In the genomic region with DNA sequence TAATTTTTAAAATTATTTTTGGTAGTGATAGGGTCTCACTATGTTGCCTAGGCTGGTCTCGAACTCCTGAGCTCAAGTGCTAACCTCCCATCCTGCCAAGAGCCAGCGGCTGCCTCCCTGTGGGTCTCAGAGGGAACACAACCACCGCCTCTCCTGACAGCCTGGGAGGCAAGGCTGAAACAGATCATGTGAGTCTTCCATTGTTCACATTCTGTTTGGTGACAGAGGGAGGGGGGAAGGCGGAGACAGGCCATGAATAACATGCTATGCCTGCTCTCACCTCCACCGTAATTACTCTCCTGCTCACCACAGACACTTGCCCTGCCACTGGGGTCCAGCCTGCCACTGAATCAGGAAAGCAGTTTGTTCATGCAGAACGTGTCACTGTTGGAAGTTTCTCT, we compare ENCODE assay signal across 11 cellular contexts.
DNase-seq lines count a peak whose midpoint lies in the region; ATAC-seq, FAIRE-seq and TF ChIP-seq lines count a peak whose summit lies in the region.
"Had no signal": no experiment of that assay in that cellular context is flagged by ENCODE, and none has a peak within 500 bp of the region (broad histone marks: within the 10 kb centered on the region; RNA-seq: fewer than 3 reads in every experiment).

No MANE protein-coding gene starts in this region.

- no peaks in the 10 kb centered on the region for H3K9me1 ChIP-seq in keratinocyte (ENCODE audit: control insufficient read depth, extremely low read depth, insufficient read depth, low read length)

- H3K27me3 ChIP-seq in brain microvascular endothelial cell (replicated peaks) (no peaks in the 10 kb centered on the region), keratinocyte (ENCODE audit: control insufficient read depth, extremely low read depth, insufficient read depth, low read length) (no peaks in the 10 kb centered on the region)
- H3K27me3 ChIP-seq: ovary had no signal

- H3K4me2 ChIP-seq in keratinocyte (ENCODE audit: control insufficient read depth, extremely low read depth, insufficient read depth, low read depth, low read length) = no peak overlapping the region

- H2AFZ ChIP-seq in keratinocyte (ENCODE audit: control insufficient read depth, low read length) = no peak overlapping the region

- ATAC-seq in HG02623 (IDR thresholded peaks at IDR 0.05; ENCODE audit: unreplicated experiment) = no peak
- no peak for ATAC-seq in GM19455 (IDR thresholded peaks at IDR 0.05; ENCODE audit: unreplicated experiment)

- no peaks in the 10 kb centered on the region for H3K79me2 ChIP-seq in keratinocyte (ENCODE audit: control insufficient read depth, insufficient read depth, low read length)

- H3K36me3 ChIP-seq in brain microvascular endothelial cell (replicated peaks) (no peaks in the 10 kb centered on the region), keratinocyte (ENCODE audit: control insufficient read depth in 2 of 2, extremely low read depth in 1 of 2, insufficient read depth in 2 of 2, low read length in 2 of 2) (no peaks in the 10 kb centered on the region)
- H3K36me3 ChIP-seq: ovary, transverse colon had no signal

- in situ Hi-C loops in brain microvascular endothelial cell (cut with HindIII; ENCODE audit: low pct_ligation_motif_present, low sequenced_read_pairs) = no loop called here

- H3K9me3 ChIP-seq in keratinocyte (ENCODE audit: control insufficient read depth, low read depth, low read length) = no peaks in the 10 kb centered on the region
- H3K9me3 ChIP-seq: ovary, transverse colon had no signal

- FAIRE-seq in keratinocyte (lab: Jason Lieb, UNC) = peak; percentile 81

- TF ChIP-seq CTCF in brain microvascular endothelial cell (IDR thresholded peaks at IDR 0.05; ENCODE audit: low read depth, low read length, missing control alignments) = peak; percentile 25
- TF ChIP-seq CTCF in keratinocyte (optimal IDR thresholded peaks at IDR 0.05 in 1 of 3, IDR thresholded peaks at IDR 0.05 in 1 of 3, conservative IDR thresholded peaks at IDR 0.05 in 1 of 3; ENCODE audit: extremely low read depth in 1 of 3, insufficient read depth in 2 of 3, low read length in 3 of 3) = peak; percentile 23 to 38 (median 34)

- no peaks in the 10 kb centered on the region for H4K20me1 ChIP-seq in keratinocyte (ENCODE audit: control insufficient read depth, extremely low read depth, insufficient read depth, low read length)

- dilution Hi-C loops in keratinocyte (cut with MboI; ENCODE audit: extremely low pct_ligation_motif_present, low sequenced_read_pairs) = no loop called here

- H3K9ac ChIP-seq in keratinocyte (ENCODE audit: control insufficient read depth, extremely low read depth, insufficient read depth, low read length) = no peak overlapping the region

- no peak overlapping the region for H3K27ac ChIP-seq in brain microvascular endothelial cell
- no peak overlapping the region for H3K27ac ChIP-seq in keratinocyte (ENCODE audit: control insufficient read depth, insufficient read depth, low read length)
- H3K27ac ChIP-seq: ovary, transverse colon had no signal

- H3K4me3 ChIP-seq in brain microvascular endothelial cell (ENCODE audit: low read depth, low read length) = no peak overlapping the region
- no peak overlapping the region for H3K4me3 ChIP-seq in keratinocyte (ENCODE audit: control insufficient read depth in 2 of 3, extremely low read depth in 1 of 3, insufficient read depth in 2 of 3, low read depth in 1 of 3, low read length in 3 of 3)
- H3K4me3 ChIP-seq: ovary, transverse colon had no signal

- DNase-seq in AG20443 (ENCODE audit: low spot score) (peak; percentile 38), NCI-H1105 treated with DMSO at 0.1 percent for 48 hours (lab: John Stamatoyannopoulos, UW) (peak; percentile 46), brain microvascular endothelial cell (peak; percentile 17), keratinocyte (ENCODE audit: low read depth, low spot score) (no peak), GM03348 (ENCODE audit: low spot score) (no peak)
- no peak for DNase-seq in stimulated activated naive CD4-positive, alpha-beta T cell (lab: John Stamatoyannopoulos, UW)
- DNase-seq: DND-41, ovary, transverse colon had no signal

- peaks cover 10% of the 10 kb centered on the region for H3K4me1 ChIP-seq in keratinocyte (ENCODE audit: control insufficient read depth, extremely low read depth, insufficient read depth, low read length)
- H3K4me1 ChIP-seq: transverse colon had no signal

Comparison
In these comparisons a context has a peak if more than half of its experiments do, and no peak if none do; other contexts are left out.
1. DNase-seq: peak in AG20443 (single experiment), NCI-H1105 treated with DMSO at 0.1 percent for 48 hours (single experiment) and brain microvascular endothelial cell (single experiment); none in keratinocyte (single experiment), GM03348 (single experiment) and stimulated activated naive CD4-positive, alpha-beta T cell (0 of 6).